ENCODE assay signal across 23 cellular contexts in genomic region chr1:89365206-89365605, GRCh38. TPM values are rescaled to one million over a fixed set of nuclear protein-coding genes. Genes with fewer than 3 reads are reported as not detected.
"Had no signal": no experiment of that assay in that cellular context is flagged by ENCODE, and none has a peak within 500 bp of the region (broad histone marks: within the 10 kb centered on the region; RNA-seq: fewer than 3 reads in every experiment).

No MANE protein-coding gene starts in this region.

- H3K4me1 ChIP-seq: colonic mucosa, psoas muscle, right lobe of liver had no signal

- H3K27me3 Mint-ChIP-seq: activated B cell treated with CpG ODN at 0.5 μM for 24 hours; activated CD8-positive, alpha-beta memory T cell treated with anti-CD3 and anti-CD28 coated beads, Interleukin-2, amount 10 ng/mL, durations not matched to agents 7 days and 5 days; T-cell had no signal

- H3K36me3 ChIP-seq: colonic mucosa, right lobe of liver, stomach had no signal

- H3K27ac ChIP-seq: colonic mucosa, psoas muscle, right lobe of liver, stomach had no signal

- ATAC-seq: activated CD8-positive, alpha-beta memory T cell treated with anti-CD3 and anti-CD28 coated beads, Interleukin-2, amount 10 ng/mL, durations not matched to agents 7 days and 5 days; esophagus mucosa; mucosa of descending colon; psoas muscle; right lobe of liver; stimulated activated effector memory CD8-positive, alpha-beta T cell treated with anti-CD3 and anti-CD28 coated beads, Interleukin-12 subunit alpha, Interleukin-12 subunit beta, amount 100 ng/mL, for 72 hours; T-cell had no signal

- H3K27ac Mint-ChIP-seq: activated B cell treated with CpG ODN at 0.5 μM for 24 hours; activated CD4-positive, alpha-beta memory T cell treated with anti-CD3 and anti-CD28 coated beads for 36 hours; activated CD8-positive, alpha-beta memory T cell treated with anti-CD3 and anti-CD28 coated beads, Interleukin-2, amount 10 ng/mL, durations not matched to agents 7 days and 5 days; activated naive CD8-positive, alpha-beta T cell; endodermal cell; immature natural killer cell; naive B cell; stimulated activated effector memory CD8-positive, alpha-beta T cell treated with anti-CD3 and anti-CD28 coated beads, Interleukin-12 subunit alpha, Interleukin-12 subunit beta, amount 100 ng/mL, for 72 hours; T-cell had no signal

- H3K4me3 Mint-ChIP-seq: activated B cell treated with CpG ODN at 0.5 μM for 24 hours; activated CD4-positive, alpha-beta memory T cell treated with anti-CD3 and anti-CD28 coated beads for 36 hours; activated CD8-positive, alpha-beta memory T cell treated with anti-CD3 and anti-CD28 coated beads, Interleukin-2, amount 10 ng/mL, durations not matched to agents 7 days and 5 days; activated naive CD8-positive, alpha-beta T cell; endodermal cell; immature natural killer cell; naive B cell; neural crest cell; stimulated activated effector memory CD8-positive, alpha-beta T cell treated with anti-CD3 and anti-CD28 coated beads, Interleukin-12 subunit alpha, Interleukin-12 subunit beta, amount 100 ng/mL, for 72 hours; T-cell had no signal

- H3K4me3 ChIP-seq: colonic mucosa, mucosa of descending colon, psoas muscle, right lobe of liver, smooth muscle cell, stomach had no signal

- H3K4me2 ChIP-seq: smooth muscle cell had no signal

- H3K9me3 Mint-ChIP-seq: activated B cell treated with CpG ODN at 0.5 μM for 24 hours; activated CD4-positive, alpha-beta memory T cell treated with anti-CD3 and anti-CD28 coated beads for 36 hours; endodermal cell; immature natural killer cell; naive B cell; neural crest cell; stimulated activated effector memory CD8-positive, alpha-beta T cell treated with anti-CD3 and anti-CD28 coated beads, Interleukin-12 subunit alpha, Interleukin-12 subunit beta, amount 100 ng/mL, for 72 hours; T-cell had no signal

- H3K27me3 ChIP-seq: colonic mucosa, right lobe of liver, stomach had no signal

- H3K36me3 Mint-ChIP-seq: naive B cell; stimulated activated effector memory CD8-positive, alpha-beta T cell treated with anti-CD3 and anti-CD28 coated beads, Interleukin-12 subunit alpha, Interleukin-12 subunit beta, amount 100 ng/mL, for 72 hours; T-cell had no signal

- H3K9me3 ChIP-seq: colonic mucosa, mucosa of descending colon, psoas muscle, right lobe of liver, stomach had no signal

- H3K4me1 Mint-ChIP-seq: activated B cell treated with CpG ODN at 0.5 μM for 24 hours, naive B cell had no signal

- DNase-seq: activated B cell treated with CpG ODN at 0.5 μM for 24 hours; activated CD4-positive, alpha-beta memory T cell treated with anti-CD3 and anti-CD28 coated beads for 36 hours; activated CD4-positive, alpha-beta T cell treated with anti-CD3 and anti-CD28 coated beads for 4 hours; activated CD8-positive, alpha-beta memory T cell treated with anti-CD3 and anti-CD28 coated beads, Interleukin-2, amount 10 ng/mL, durations not matched to agents 7 days and 5 days; caudate nucleus; colonic mucosa; endodermal cell; immature natural killer cell; mesenchymal stem cell; mucosa of descending colon; naive B cell; psoas muscle; right lobe of liver; stimulated activated CD4-positive, alpha-beta T cell treated with anti-CD3 and anti-CD28 coated beads, Interleukin-4, amount 100 ng/mL, for 24 hours; stomach; T-cell; trophoblast cell had no signal

RNA-seq across cellular contexts. Expression of gene GBP6, which starts 1.3 kb away (rescaled TPM):
- total RNA-seq: activated B cell treated with CpG ODN at 0.5 μM for 24 hours, colonic mucosa, endodermal cell, neural crest cell, osteoblast, smooth muscle cell had no signal
- polyA plus RNA-seq: smooth muscle cell had no signal
